8 cellular contexts compared by ENCODE assay signal in genomic region chr9:70419546-70420266, GRCh38. TPM values are rescaled to one million over a fixed set of nuclear protein-coding genes. Genes with fewer than 3 reads are reported as not detected.
DNase-seq lines count a peak whose midpoint lies in the region; ATAC-seq and TF ChIP-seq lines count a peak whose summit lies in the region.

No MANE protein-coding gene starts in this region.

- peak; percentile 87 for DNase-seq in ACHN
- DNase-seq in NCI-H2196 treated with DMSO at 0.1 percent for 48 hours (lab: John Stamatoyannopoulos, UW; ENCODE audit: unreplicated experiment) = peak; percentile 86
- peak; percentile 91 for DNase-seq in WERI-Rb-1
- DNase-seq in caudate nucleus (lab: John Stamatoyannopoulos, UW) = peak; percentile 39 to 98 (median 83)
- DNase-seq in iris pigment epithelial cell (ENCODE audit: low read depth) = peak; percentile 99
- DNase-seq in spleen = peak; percentile 99

- TF ChIP-seq POLR2A in spleen (IDR thresholded peaks at IDR 0.05) = peak; percentile 86 to 96 (median 89)

- ATAC-seq in GM18870 (IDR thresholded peaks at IDR 0.05; ENCODE audit: unreplicated experiment) = peak; percentile 44
- peak; percentile 43 for ATAC-seq in HG03135 (IDR thresholded peaks at IDR 0.05; ENCODE audit: unreplicated experiment)

- H3K4me3 ChIP-seq in WERI-Rb-1 (ENCODE audit: low read depth, low read length) (peak overlapping the region; percentile 90), spleen (peak overlapping the region; percentile 14 to 75 (median 43))

- in situ Hi-C loops in ACHN (cut with HindIII; ENCODE audit: low pct_ligation_motif_present, low pct_unique_long_range_greater_than_20kb, low sequenced_read_pairs) = no loop called here

- peaks cover 24 to 65% (median 42%) of the 10 kb centered on the region in 6 donors for H3K4me1 ChIP-seq in spleen

- H3K27ac ChIP-seq in WERI-Rb-1 = peak overlapping the region; percentile 91
- H3K27ac ChIP-seq in caudate nucleus (ENCODE audit: low read depth, low read length) = peak overlapping the region; percentile 99
- H3K27ac ChIP-seq in spleen = peak overlapping the region; percentile 94 to 100 (median 98)

- intact Hi-C loops in spleen (cut with DNase I; ENCODE audit: low total_unique reads) = loop anchor here (10.0 kb wide), 1 partner anchor 65 kb away; no protein-coding TSS in a partner anchor

- H3K9me3 ChIP-seq in WERI-Rb-1 (ENCODE audit: severe bottlenecking) = peaks cover 2% of the 10 kb centered on the region
- H3K9me3 ChIP-seq in spleen = no peaks in the 10 kb centered on the region

- no peaks in the 10 kb centered on the region for H3K36me3 ChIP-seq in WERI-Rb-1
- no peaks in the 10 kb centered on the region for H3K36me3 ChIP-seq in spleen

- WGBS in spleen, 5 donors = 0 to 1% (median 1%) methylated on average over 39 to 43 of the region's 43 CpGs

- TF ChIP-seq CTCF in WERI-Rb-1 (IDR thresholded peaks at IDR 0.05; ENCODE audit: low read depth, low read length) = no peak
- peak in 3 of 11 experiments; percentile 4 to 26 (median 8) for TF ChIP-seq CTCF in spleen (IDR thresholded peaks at IDR 0.05 in 8 of 11, conservative IDR thresholded peaks at IDR 0.05 in 3 of 11)

- no peaks in the 10 kb centered on the region for H3K27me3 ChIP-seq in WERI-Rb-1 (ENCODE audit: insufficient read depth, low read depth, severe bottlenecking)
- H3K27me3 ChIP-seq in spleen (replicated peaks in 1 of 7) = no peaks in the 10 kb centered on the region

RNA-seq across cellular contexts. Expression of gene KLF9, which starts 5.2 kb away (rescaled TPM):
- total RNA-seq in spleen = 10 to 100 TPM; 13.5 to 74.8 (median 50.4) TPM
- polyA plus RNA-seq in spleen = 10 to 100 TPM in 2 of 3 donors, 1 to 10 TPM in 1; 7.1 to 12.6 (median 12.4) TPM

Comparison
In these comparisons a context has a peak if more than half of its experiments do, and no peak if none do; other contexts are left out.
1. Peak in every context shown above with its lines: DNase-seq, ATAC-seq, H3K4me3 ChIP-seq and H3K27ac ChIP-seq.